Comparison of ENCODE assay signal across 13 cellular contexts in the genomic region with DNA sequence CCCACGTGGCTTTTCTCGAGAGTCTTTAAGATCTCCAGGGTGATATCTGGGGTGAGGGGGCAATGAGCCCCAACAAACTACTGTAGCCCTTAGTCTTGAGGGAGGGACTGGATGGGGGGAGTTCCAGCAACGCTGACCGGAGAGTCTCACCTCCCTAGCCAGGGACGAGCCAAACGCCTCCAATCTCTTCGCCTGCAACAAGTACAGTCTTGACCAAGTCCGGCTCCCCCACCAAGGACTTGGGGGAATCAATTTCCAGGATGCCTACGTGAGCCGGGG. TPM values are rescaled to one million over a fixed set of nuclear protein-coding genes. Genes with fewer than 3 reads are reported as not detected.
DNase-seq lines count a peak whose midpoint lies in the region; ATAC-seq and TF ChIP-seq lines count a peak whose summit lies in the region.
"Had no signal": no experiment of that assay in that cellular context is flagged by ENCODE, and none has a peak within 500 bp of the region (broad histone marks: within the 10 kb centered on the region; RNA-seq: fewer than 3 reads in every experiment).

No MANE protein-coding gene starts in this region.

- TF ChIP-seq CTCF in GM23338 (conservative IDR thresholded peaks at IDR 0.05; ENCODE audit: low read depth in 2 of 2) (no peak), brain microvascular endothelial cell (IDR thresholded peaks at IDR 0.05; ENCODE audit: low read depth, low read length, missing control alignments) (no peak), sigmoid colon (IDR thresholded peaks at IDR 0.05) (no peak)

- H3K4me1 ChIP-seq in GM23338 (ENCODE audit: insufficient read depth) (peaks cover 36% of the 10 kb centered on the region), iPS-18a (ENCODE audit: control insufficient read depth, low read depth, low read length) (peaks cover 13% of the 10 kb centered on the region), sigmoid colon (peaks cover 0 to 62% (median 47%) of the 10 kb centered on the region in 4 donors)

- H3K9me2 ChIP-seq in GM23338 (ENCODE audit: insufficient read depth): no peaks in the 10 kb centered on the region

- H3K4me3 ChIP-seq in GM23338 (peak overlapping the region; percentile 94), brain microvascular endothelial cell (ENCODE audit: low read depth, low read length) (peak overlapping the region; percentile 67), iPS-18a (ENCODE audit: low read length) (peak overlapping the region; percentile 80), sigmoid colon (peak overlapping the region; percentile 35 to 56 (median 44))

- WGBS in sigmoid colon, 2 donors: 15 to 19% methylated on average over 10 of the region's 10 CpGs

- peak overlapping the region; percentile 100 for H3K4me2 ChIP-seq in GM23338

- peak overlapping the region; percentile 67 for H3K9ac ChIP-seq in iPS-18a (ENCODE audit: low read length)

- ATAC-seq in GM23338 (peak; percentile 0; the same call in 2 of the 3 replicates), HG03439 (IDR thresholded peaks at IDR 0.05; ENCODE audit: unreplicated experiment) (no peak)
- ATAC-seq: stimulated activated memory B cell treated with anti-CD40 and anti-IgM and Interleukin-4, amounts not matched to agents 10 μg/mL and 1 μg/mL and 100 μg/mL, for 72 hours had no signal

- peaks cover 39% of the 10 kb centered on the region for H3K27me3 Mint-ChIP-seq in GM23338 (ENCODE audit: insufficient read depth, low read depth, poor library complexity)

- H3K4me1 Mint-ChIP-seq in GM23338: peaks cover 40% of the 10 kb centered on the region

- H2AFZ ChIP-seq in GM23338: peak overlapping the region; percentile 78

- no peak for DNase-seq in GM23338 (ENCODE audit: low spot score)
- DNase-seq in brain microvascular endothelial cell: no peak
- DNase-seq in sigmoid colon: no peak
- no peak for DNase-seq in NCI-H1417 (lab: John Stamatoyannopoulos, UW)
- no peak for DNase-seq in NCI-H82 treated with DMSO at 0.1 percent for 48 hours (lab: John Stamatoyannopoulos, UW; ENCODE audit: unreplicated experiment)
- DNase-seq in NCI-H1048 (lab: John Stamatoyannopoulos, UW): no peak
- DNase-seq: COR-L47, NCI-H446 treated with DMSO at 0.1 percent for 48 hours, T-helper 1 cell had no signal

- TF ChIP-seq EP300 in sigmoid colon (IDR thresholded peaks at IDR 0.05): no peak

- peaks cover 21% of the 10 kb centered on the region for H3K36me3 Mint-ChIP-seq in GM23338 (ENCODE audit: low read depth)
- H3K36me3 Mint-ChIP-seq: stimulated activated memory B cell treated with anti-CD40 and anti-IgM and Interleukin-4, amounts not matched to agents 10 μg/mL and 1 μg/mL and 100 μg/mL, for 72 hours had no signal

- H4K20me1 ChIP-seq in GM23338 (replicated peaks; ENCODE audit: insufficient read depth): peaks cover 16% of the 10 kb centered on the region

- peaks cover 26% of the 10 kb centered on the region for H3F3A ChIP-seq in GM23338 (replicated peaks; ENCODE audit: low read depth)

- H3K4me3 Mint-ChIP-seq in GM23338: peak overlapping the region; percentile 91
- H3K4me3 Mint-ChIP-seq: stimulated activated memory B cell treated with anti-CD40 and anti-IgM and Interleukin-4, amounts not matched to agents 10 μg/mL and 1 μg/mL and 100 μg/mL, for 72 hours had no signal

- H3K9me3 ChIP-seq in iPS-18a (ENCODE audit: control insufficient read depth, low read depth, low read length): no peaks in the 10 kb centered on the region
- no peaks in the 10 kb centered on the region for H3K9me3 ChIP-seq in sigmoid colon

- peaks cover 3% of the 10 kb centered on the region; the same call in 2 of the 3 replicates for H3K9me3 Mint-ChIP-seq in GM23338
- H3K9me3 Mint-ChIP-seq: stimulated activated memory B cell treated with anti-CD40 and anti-IgM and Interleukin-4, amounts not matched to agents 10 μg/mL and 1 μg/mL and 100 μg/mL, for 72 hours had no signal

- in situ Hi-C loops in brain microvascular endothelial cell (cut with HindIII; ENCODE audit: low pct_ligation_motif_present, low sequenced_read_pairs): no loop called here

- H3K27ac ChIP-seq in GM23338 (ENCODE audit: low read depth) (peak overlapping the region; percentile 84; the same call in 1 of the 2 replicates), brain microvascular endothelial cell (peak overlapping the region; percentile 14), iPS-18a (ENCODE audit: low read length) (no peak overlapping the region), sigmoid colon (peak overlapping the region; percentile 38 to 75 (median 66))

- no peaks in the 10 kb centered on the region for H3K36me3 ChIP-seq in GM23338 (ENCODE audit: insufficient read depth)
- no peaks in the 10 kb centered on the region for H3K36me3 ChIP-seq in brain microvascular endothelial cell (replicated peaks)
- no peaks in the 10 kb centered on the region for H3K36me3 ChIP-seq in iPS-18a (ENCODE audit: control insufficient read depth, low read depth, low read length)
- no peaks in the 10 kb centered on the region for H3K36me3 ChIP-seq in sigmoid colon

- H3K27me3 ChIP-seq in GM23338 (ENCODE audit: insufficient read depth) (peaks cover 32% of the 10 kb centered on the region), brain microvascular endothelial cell (replicated peaks) (no peaks in the 10 kb centered on the region), iPS-18a (ENCODE audit: control insufficient read depth, insufficient read depth, low read length) (peaks cover 43% of the 10 kb centered on the region), sigmoid colon (peaks cover 9 to 82% (median 57%) of the 10 kb centered on the region in 3 donors)

- intact Hi-C loops in sigmoid colon (cut with DNase I): no loop called here

- H3K79me2 ChIP-seq in GM23338 (replicated peaks; ENCODE audit: insufficient read depth): peaks cover 28% of the 10 kb centered on the region

- no peak overlapping the region for H3K27ac Mint-ChIP-seq in GM23338
- H3K27ac Mint-ChIP-seq: stimulated activated memory B cell treated with anti-CD40 and anti-IgM and Interleukin-4, amounts not matched to agents 10 μg/mL and 1 μg/mL and 100 μg/mL, for 72 hours had no signal

- no peak for TF ChIP-seq POLR2A in sigmoid colon (IDR thresholded peaks at IDR 0.05)

TF ChIP-seq in GM23338, 12 proteins besides CTCF, POLR2A, EP300 and RAD21 (continues in another document):
- TF ChIP-seq EZH2 (IDR thresholded peaks at IDR 0.05; ENCODE audit: low read depth, unreplicated experiment) (no peak), EZH2phosphoT487 (IDR thresholded peaks at IDR 0.05; ENCODE audit: unreplicated experiment) (no peak), STAT1 (IDR thresholded peaks at IDR 0.05; ENCODE audit: unreplicated experiment) (no peak)

RNA-seq across cellular contexts. Expression of a gene that starts 0.4 kb away (rescaled TPM):
- total RNA-seq in GM23338 (2014; rRNA removed; shearing (Covaris generic)): 16.5 and 17.4 TPM in 2 replicates
- polyA plus RNA-seq in GM23338 (2016; fragmentation: Nextera tagmentation; extraction: Ambion mirVana) (5.6 and 6.0 TPM in 2 replicates), sigmoid colon (1 to 10 TPM in 2 of 3 donors, under 1 TPM in 1; 0.69 to 2.4 (median 1.9) TPM)
- total RNA-seq in sigmoid colon: 1 to 10 TPM; 3.5 to 6.1 (median 5.2) TPM

RNA-seq across cellular contexts. Expression of a gene that starts 15.8 kb away (rescaled TPM):
- total RNA-seq in GM23338 (2014; rRNA removed; shearing (Covaris generic)): 2.3 and 2.6 TPM in 2 replicates
- polyA plus RNA-seq in GM23338 (2016; fragmentation: Nextera tagmentation; extraction: Ambion mirVana) (0.44 and 0.59 TPM in 2 replicates), sigmoid colon (under 1 TPM in 2 of 3 donors, not detected in 1; 0.23 to 0.25 TPM)
- total RNA-seq in sigmoid colon: under 1 TPM in 3 of 4 donors, not detected in 1; 0.27 to 0.36 (median 0.28) TPM
- total RNA-seq: renal cortical epithelial cell had no signal

RNA-seq across cellular contexts. Expression of a gene that starts 58.4 kb away (rescaled TPM):
- total RNA-seq in GM23338 (2014; rRNA removed; shearing (Covaris generic)): 17.8 and 19.6 TPM in 2 replicates
- polyA plus RNA-seq in GM23338 (2016; fragmentation: Nextera tagmentation; extraction: Ambion mirVana) (21.7 and 28.0 TPM in 2 replicates), sigmoid colon (1 to 10 TPM in 1 of 3 donors, not detected in 2; 2.3 TPM)
- total RNA-seq in sigmoid colon: 1 to 10 TPM; 1.5 to 8.4 (median 5.5) TPM
